In genomic region chr10:119489572-119490326, GRCh38 we compare ENCODE assay signal across 8 cellular contexts. TPM values are rescaled to one million over a fixed set of nuclear protein-coding genes. Genes with fewer than 3 reads are reported as not detected.
DNase-seq lines count a peak whose midpoint lies in the region; TF ChIP-seq lines count a peak whose summit lies in the region.

No MANE protein-coding gene starts in this region.

- no peaks in the 10 kb centered on the region for H4K20me1 ChIP-seq in MM.1S (ENCODE audit: insufficient read depth, low read length)
- no peaks in the 10 kb centered on the region for H4K20me1 ChIP-seq in neural cell (ENCODE audit: insufficient read depth)

- CTCF ChIA-PET in HEK293T (lab: Yijun Ruan, JAX), result interaction anchor here (0.8 to 1.3 kb wide), 8 partner anchors 10 to 290 kb away, joined by 3 to 6 read pairs (median 4); no protein-coding TSS in a partner anchor
- CTCF ChIA-PET in activated CD4-positive, alpha-beta memory T cell treated with anti-CD3 and anti-CD28 coated beads, Interleukin-2, amount 10 ng/mL, durations not matched to agents 7 days and 5 days (lab: Charles Lee), result interaction anchor here (0.5 to 4.7 kb wide), 32 partner anchors 9 to 309 kb away, joined by 3 to 26 read pairs (median 4); partner anchors contain the start of genes GRK5 and RGS10

- TF ChIP-seq CTCF in MM.1S (IDR thresholded peaks at IDR 0.05; ENCODE audit: low read length) (peak; percentile 89), epithelial cell of esophagus (IDR thresholded peaks at IDR 0.05; ENCODE audit: insufficient read depth, low read depth, low read length, missing control alignments) (peak; percentile 84), neural cell (IDR thresholded peaks at IDR 0.05; ENCODE audit: poor library complexity, severe bottlenecking) (peak; percentile 13), tibial artery (IDR thresholded peaks at IDR 0.05) (peak; percentile 71 to 94)

- DNase-seq in SHP77 (lab: John Stamatoyannopoulos, UW), result peak; percentile 26 to 37
- DNase-seq in SHP77 treated with DMSO at 0.1 percent for 48 hours (lab: John Stamatoyannopoulos, UW), result no peak
- peak; percentile 83 for DNase-seq in HEK293T (ENCODE audit: extremely low spot score)
- peak; percentile 65 for DNase-seq in MM.1S
- peak; percentile 65 for DNase-seq in activated CD4-positive, alpha-beta memory T cell treated with anti-CD3 and anti-CD28 coated beads, Interleukin-2, amount 10 ng/mL, durations not matched to agents 7 days and 5 days
- peak; percentile 28 for DNase-seq in epithelial cell of esophagus (ENCODE audit: low read depth)
- DNase-seq in tibial artery, result no peak

- TF ChIP-seq RAD21 in neural cell (conservative IDR thresholded peaks at IDR 0.05), result no peak

- H3K9ac ChIP-seq in MM.1S (ENCODE audit: low read length) (peak overlapping the region; percentile 39; the same call in 1 of the 2 replicates), neural cell (ENCODE audit: low read length) (no peak overlapping the region)

- peak overlapping the region; percentile 70 for H3K4me3 ChIP-seq in MM.1S (ENCODE audit: low read length)
- H3K4me3 ChIP-seq in epithelial cell of esophagus (ENCODE audit: low read length), result peak overlapping the region; percentile 22
- no peak overlapping the region for H3K4me3 ChIP-seq in neural cell (ENCODE audit: low read length)
- H3K4me3 ChIP-seq in tibial artery, result peak overlapping the region in 1 of 2 donors; percentile 24

- POLR2A ChIA-PET in HEK293T (lab: Yijun Ruan, JAX), result interaction anchor here (0.6 to 1.0 kb wide), 3 partner anchors 13 to 157 kb away, joined by 3 read pairs; no protein-coding TSS in a partner anchor
- POLR2A ChIA-PET in activated CD4-positive, alpha-beta memory T cell treated with anti-CD3 and anti-CD28 coated beads, Interleukin-2, amount 10 ng/mL, durations not matched to agents 7 days and 5 days (lab: Charles Lee), result interaction anchor here (0.8 to 2.6 kb wide), 10 partner anchors 9 to 283 kb away, joined by 3 to 14 read pairs (median 5); partner anchors contain the start of genes GRK5 and RGS10

- H2AFZ ChIP-seq in MM.1S (ENCODE audit: low read length) (peak overlapping the region; percentile 98), neural cell (ENCODE audit: low read depth, low read length) (no peak overlapping the region)

- no peak for TF ChIP-seq EP300 in neural cell (conservative IDR thresholded peaks at IDR 0.05; ENCODE audit: poor library complexity, severe bottlenecking)

- H3K27me3 Mint-ChIP-seq in activated CD4-positive, alpha-beta memory T cell treated with anti-CD3 and anti-CD28 coated beads, Interleukin-2, amount 10 ng/mL, durations not matched to agents 7 days and 5 days, result no peaks in the 10 kb centered on the region

- H3K27ac Mint-ChIP-seq in activated CD4-positive, alpha-beta memory T cell treated with anti-CD3 and anti-CD28 coated beads, Interleukin-2, amount 10 ng/mL, durations not matched to agents 7 days and 5 days, result peak overlapping the region; percentile 85

- H3K9me3 Mint-ChIP-seq in activated CD4-positive, alpha-beta memory T cell treated with anti-CD3 and anti-CD28 coated beads, Interleukin-2, amount 10 ng/mL, durations not matched to agents 7 days and 5 days, result no peaks in the 10 kb centered on the region

- no peaks in the 10 kb centered on the region for H3K36me3 ChIP-seq in MM.1S (replicated peaks; ENCODE audit: insufficient read depth, low read length)
- H3K36me3 ChIP-seq in neural cell (ENCODE audit: insufficient read depth, low read length), result no peaks in the 10 kb centered on the region
- no peaks in the 10 kb centered on the region for H3K36me3 ChIP-seq in tibial artery

- H3K27ac ChIP-seq in MM.1S (ENCODE audit: low read length), result no peak overlapping the region
- H3K27ac ChIP-seq in neural cell (ENCODE audit: low read length), result no peak overlapping the region
- H3K27ac ChIP-seq in tibial artery, result no peak overlapping the region

- peaks cover 42% of the 10 kb centered on the region for H3K4me1 Mint-ChIP-seq in activated CD4-positive, alpha-beta memory T cell treated with anti-CD3 and anti-CD28 coated beads, Interleukin-2, amount 10 ng/mL, durations not matched to agents 7 days and 5 days

- intact Hi-C loops in tibial artery (cut with DNase I; ENCODE audit: low total_unique reads), result no loop called here

- H3K4me3 Mint-ChIP-seq in activated CD4-positive, alpha-beta memory T cell treated with anti-CD3 and anti-CD28 coated beads, Interleukin-2, amount 10 ng/mL, durations not matched to agents 7 days and 5 days, result peak overlapping the region; percentile 65

- H3K9me2 ChIP-seq in MM.1S (replicated peaks; ENCODE audit: insufficient read depth, low read length) (no peaks in the 10 kb centered on the region), neural cell (ENCODE audit: insufficient read depth, low read length) (no peaks in the 10 kb centered on the region)

- H3K27me3 ChIP-seq in MM.1S (replicated peaks; ENCODE audit: insufficient read depth, low read length), result no peaks in the 10 kb centered on the region
- H3K27me3 ChIP-seq in neural cell (ENCODE audit: insufficient read depth, low read depth, low read length), result no peaks in the 10 kb centered on the region
- no peaks in the 10 kb centered on the region for H3K27me3 ChIP-seq in tibial artery

- H3K9me3 ChIP-seq in MM.1S (replicated peaks; ENCODE audit: insufficient read depth, low read length) (no peaks in the 10 kb centered on the region), neural cell (ENCODE audit: low read length) (no peaks in the 10 kb centered on the region), tibial artery (no peaks in the 10 kb centered on the region)

- H3K4me1 ChIP-seq in MM.1S (ENCODE audit: low read length) (peaks cover 7% of the 10 kb centered on the region), tibial artery (peaks cover 0 to 8% (median 5%) of the 10 kb centered on the region in 4 donors)

- no peaks in the 10 kb centered on the region for H3K79me2 ChIP-seq in MM.1S (ENCODE audit: low read length)
- H3K79me2 ChIP-seq in neural cell (replicated peaks; ENCODE audit: insufficient read depth, low read length), result no peaks in the 10 kb centered on the region

- H3K4me2 ChIP-seq in MM.1S (ENCODE audit: low read depth, low read length) (peak overlapping the region; percentile 77), neural cell (ENCODE audit: low read length) (no peak overlapping the region)

- no peaks in the 10 kb centered on the region for H3K36me3 Mint-ChIP-seq in activated CD4-positive, alpha-beta memory T cell treated with anti-CD3 and anti-CD28 coated beads, Interleukin-2, amount 10 ng/mL, durations not matched to agents 7 days and 5 days (ENCODE audit: low read depth)

- no peaks in the 10 kb centered on the region for H3F3A ChIP-seq in MM.1S (ENCODE audit: insufficient read depth, low read length)
- H3F3A ChIP-seq in neural cell (ENCODE audit: insufficient read depth, low read length, poor library complexity, severe bottlenecking), result no peaks in the 10 kb centered on the region

TF ChIP-seq in HEK293T, 16 proteins besides CTCF, POLR2A, EP300 and RAD21 (continues in another document):
- TF ChIP-seq ELF4 (IDR thresholded peaks at IDR 0.05) (no peak), ARNT (IDR thresholded peaks at IDR 0.05) (no peak), NFRKB (IDR thresholded peaks at IDR 0.05) (no peak), SUZ12 (IDR thresholded peaks at IDR 0.05) (no peak), HDGF (IDR thresholded peaks at IDR 0.05; ENCODE audit: borderline replicate concordance) (no peak), FOXK2 (IDR thresholded peaks at IDR 0.05) (no peak), CTBP1 (IDR thresholded peaks at IDR 0.05; ENCODE audit: borderline replicate concordance) (no peak), FOXA1 (IDR thresholded peaks at IDR 0.05) (no peak), PKNOX1 (IDR thresholded peaks at IDR 0.05) (no peak), ZNF384 (IDR thresholded peaks at IDR 0.05) (no peak), LEF1 (IDR thresholded peaks at IDR 0.05; ENCODE audit: borderline replicate concordance) (no peak), L3MBTL2 (conservative IDR thresholded peaks at IDR 0.05) (no peak), BHLHE40 (IDR thresholded peaks at IDR 0.05; ENCODE audit: borderline replicate concordance) (no peak)

TF ChIP-seq in neural cell, 6 proteins besides CTCF, POLR2A, EP300 and RAD21:
- TF ChIP-seq MXI1 (conservative IDR thresholded peaks at IDR 0.05; ENCODE audit: poor library complexity, severe bottlenecking) (no peak), TAF1 (IDR thresholded peaks at IDR 0.05; ENCODE audit: low read depth) (no peak)

RNA-seq across cellular contexts. Expression of gene RGS10, which starts 52.8 kb away (rescaled TPM):
- 100 to 1,000 TPM; 137 to 140 TPM for total RNA-seq in activated CD4-positive, alpha-beta memory T cell treated with anti-CD3 and anti-CD28 coated beads, Interleukin-2, amount 10 ng/mL, durations not matched to agents 7 days and 5 days
- 2.6 TPM in 1 of 2 replicates, not detected in the other for polyA plus RNA-seq in neural cell
- polyA minus RNA-seq in neural cell, result not detected in 2 replicates

Comparison
In these comparisons a context has a peak if more than half of its experiments do, and no peak if none do; other contexts are left out.
1. DNase-seq: peak in SHP77 (2 of 2), HEK293T (single experiment), MM.1S (single experiment), activated CD4-positive, alpha-beta memory T cell treated with anti-CD3 and anti-CD28 coated beads, Interleukin-2, amount 10 ng/mL, durations not matched to agents 7 days and 5 days (single experiment) and epithelial cell of esophagus (single experiment); none in SHP77 treated with DMSO at 0.1 percent for 48 hours (single experiment) and tibial artery (0 of 2).
2. CTCF ChIP-seq: peak in every context shown above with its lines; median percentile 89 in MM.1S; 84 in epithelial cell of esophagus; 82 in tibial artery; 13 in neural cell.